Comparison of ENCODE assay signal across 9 cellular contexts in genomic region chr1:1406821-1407100, GRCh38. TPM values are rescaled to one million over a fixed set of nuclear protein-coding genes. Genes with fewer than 3 reads are reported as not detected.
DNase-seq lines count a peak whose midpoint lies in the region; ATAC-seq, FAIRE-seq and TF ChIP-seq lines count a peak whose summit lies in the region.
"Had no signal": no experiment of that assay in that cellular context is flagged by ENCODE, and none has a peak within 500 bp of the region (broad histone marks: within the 10 kb centered on the region; RNA-seq: fewer than 3 reads in every experiment).

No MANE protein-coding gene starts in this region.

- H3K9ac ChIP-seq in HUES48 (ENCODE audit: low read depth, low read length): peak overlapping the region; percentile 90

- peak overlapping the region in 8 of 9 donors; percentile 90 to 97 (median 93) for H3K27ac Mint-ChIP-seq in naive thymus-derived CD4-positive, alpha-beta T cell

- H3K4me1 ChIP-seq in DOHH2 (ENCODE audit: control insufficient read depth, low read length) (peaks cover 24% of the 10 kb centered on the region), HUES48 (ENCODE audit: control insufficient read depth, insufficient read depth, low read length) (peaks cover 26% of the 10 kb centered on the region)
- H3K4me1 ChIP-seq in naive thymus-derived CD4-positive, alpha-beta T cell (ENCODE audit: control insufficient read depth in 2 of 2, insufficient read depth in 2 of 2, low read length in 2 of 2): peaks cover 19 to 20% of the 10 kb centered on the region in 2 donors

- H3K9me3 Mint-ChIP-seq in naive thymus-derived CD4-positive, alpha-beta T cell: peaks cover 0 to 3% (median 0%) of the 10 kb centered on the region in 11 donors

- intact Hi-C loops in naive thymus-derived CD4-positive, alpha-beta T cell (cut with micrococcal nuclease): loop anchor here (1.0 to 10.0 kb wide), 9 partner anchors 7 to 290 kb away; partner anchors contain the start of genes AURKAIP1 (in 2 of the 2), ATAD3A (in 1 of the 2), ATAD3B (in 1 of the 2) and C1orf159 (in 1 of the 2)

- H3K9me3 ChIP-seq in DOHH2 (ENCODE audit: control insufficient read depth, insufficient read depth, low read length) (no peaks in the 10 kb centered on the region), HUES48 (ENCODE audit: control insufficient read depth, insufficient read depth, low read length) (no peaks in the 10 kb centered on the region)
- H3K9me3 ChIP-seq in naive thymus-derived CD4-positive, alpha-beta T cell (ENCODE audit: control insufficient read depth in 2 of 3, low read length in 3 of 3): no peaks in the 10 kb centered on the region

- H3K36me3 Mint-ChIP-seq in naive thymus-derived CD4-positive, alpha-beta T cell: peaks cover 0 to 30% (median 11%) of the 10 kb centered on the region in 5 donors

- DNase-seq in naive thymus-derived CD4-positive, alpha-beta T cell: no peak
- DNase-seq in HTR-8/SVneo (ENCODE audit: insufficient read length, low spot score) (no peak), DMS 273 (lab: John Stamatoyannopoulos, UW; ENCODE audit: unreplicated experiment) (no peak), COLO829 (ENCODE audit: low spot score) (no peak)

- CTCF ChIA-PET in naive thymus-derived CD4-positive, alpha-beta T cell (lab: Charles Lee): no interaction called here

- H3K27me3 ChIP-seq in DOHH2 (ENCODE audit: control insufficient read depth, low read length) (no peaks in the 10 kb centered on the region), HUES48 (ENCODE audit: control insufficient read depth, insufficient read depth, low read length) (no peaks in the 10 kb centered on the region)
- H3K27me3 ChIP-seq in naive thymus-derived CD4-positive, alpha-beta T cell (ENCODE audit: control insufficient read depth in 2 of 2, insufficient read depth in 2 of 2, low read length in 2 of 2): no peaks in the 10 kb centered on the region

- ATAC-seq in naive thymus-derived CD4-positive, alpha-beta T cell: no peak
- no peak for ATAC-seq in GM18873 (IDR thresholded peaks at IDR 0.05; ENCODE audit: low FRiP score, unreplicated experiment)

- H3K27ac ChIP-seq in DOHH2 (ENCODE audit: low read depth, low read length) (peak overlapping the region; percentile 67), HUES48 (ENCODE audit: low read depth, low read length) (peak overlapping the region; percentile 95), cingulate gyrus (ENCODE audit: low read depth, low read length) (peak overlapping the region; percentile 72)
- H3K27ac ChIP-seq in naive thymus-derived CD4-positive, alpha-beta T cell (ENCODE audit: low read depth, low read length): peak overlapping the region; percentile 89

- H3K4me2 ChIP-seq in DOHH2 (ENCODE audit: low read length): peak overlapping the region; percentile 85

- H4K20me1 ChIP-seq in DOHH2 (ENCODE audit: control insufficient read depth, insufficient read depth, low read depth, low read length): peaks cover 9% of the 10 kb centered on the region; the same call in 1 of the 2 replicates

- H3F3A ChIP-seq in DOHH2 (ENCODE audit: control insufficient read depth, insufficient read depth): peaks cover 22% of the 10 kb centered on the region

- FAIRE-seq in HTR-8/SVneo (lab: Jason Lieb, UNC): no peak

- H3K36me3 ChIP-seq in DOHH2 (ENCODE audit: control insufficient read depth, low read length): peaks cover 71% of the 10 kb centered on the region
- H3K36me3 ChIP-seq in HUES48 (ENCODE audit: control insufficient read depth, insufficient read depth, low read length): peaks cover 45% of the 10 kb centered on the region
- peaks cover 8 to 38% (median 12%) of the 10 kb centered on the region in 3 experiments for H3K36me3 ChIP-seq in naive thymus-derived CD4-positive, alpha-beta T cell (ENCODE audit: control insufficient read depth in 2 of 3, insufficient read depth in 3 of 3, low read length in 3 of 3)

- H3K27me3 Mint-ChIP-seq in naive thymus-derived CD4-positive, alpha-beta T cell: peaks cover 0 to 1% (median 0%) of the 10 kb centered on the region in 5 donors

- no peaks in the 10 kb centered on the region for H3K9me2 ChIP-seq in DOHH2 (replicated peaks; ENCODE audit: control insufficient read depth, low read length)

- H3K79me2 ChIP-seq in DOHH2 (ENCODE audit: control insufficient read depth, low read length): peaks cover 74% of the 10 kb centered on the region

- POLR2A ChIA-PET in naive thymus-derived CD4-positive, alpha-beta T cell (lab: Charles Lee): interaction anchor here (0.7 to 5.6 kb wide), 8 partner anchors 12 to 448 kb away, joined by 3 to 80 read pairs (median 8); partner anchors contain the start of genes AURKAIP1, CCNL2, MIB2 and NOC2L

- peaks cover 0 to 61% (median 37%) of the 10 kb centered on the region in 7 donors for H3K4me1 Mint-ChIP-seq in naive thymus-derived CD4-positive, alpha-beta T cell

- peak overlapping the region; percentile 83 to 96 (median 93) for H3K4me3 Mint-ChIP-seq in naive thymus-derived CD4-positive, alpha-beta T cell

- H3K4me3 ChIP-seq in DOHH2 (ENCODE audit: low read length) (peak overlapping the region; percentile 93), HUES48 (ENCODE audit: low read depth, low read length) (peak overlapping the region; percentile 89)
- H3K4me3 ChIP-seq in naive thymus-derived CD4-positive, alpha-beta T cell (ENCODE audit: low read length): peak overlapping the region; percentile 89

- TF ChIP-seq CTCF in DOHH2 (IDR thresholded peaks at IDR 0.05; ENCODE audit: low read depth, low read length, poor library complexity, severe bottlenecking): no peak

RNA-seq across cellular contexts. Expression of gene MRPL20, which starts 0.3 kb away (rescaled TPM):
- total RNA-seq in naive thymus-derived CD4-positive, alpha-beta T cell: 100 to 1,000 TPM in 4 of 5 experiments, 10 to 100 TPM in 1; 91.2 to 135 (median 122) TPM
- 100 to 1,000 TPM; 221 to 239 TPM for polyA plus RNA-seq in naive thymus-derived CD4-positive, alpha-beta T cell

RNA-seq across cellular contexts. Expression of gene CCNL2, which starts 7.6 kb away (rescaled TPM):
- total RNA-seq in naive thymus-derived CD4-positive, alpha-beta T cell: 100 to 1,000 TPM; 130 to 403 (median 278) TPM
- 10 to 100 TPM; 16.3 to 38.3 TPM for polyA plus RNA-seq in naive thymus-derived CD4-positive, alpha-beta T cell

RNA-seq across cellular contexts. Expression of gene ANKRD65, which starts 14.3 kb away (rescaled TPM):
- not detected for total RNA-seq in naive thymus-derived CD4-positive, alpha-beta T cell
- not detected for polyA plus RNA-seq in naive thymus-derived CD4-positive, alpha-beta T cell
- total RNA-seq: LHCN-M2 had no signal

RNA-seq across cellular contexts. Expression of gene VWA1, which starts 28.7 kb away (rescaled TPM):
- total RNA-seq in naive thymus-derived CD4-positive, alpha-beta T cell: 1 to 10 TPM in 1 of 5 experiments, under 1 TPM in 1, not detected in 3; 0.15 to 1.2 TPM
- polyA plus RNA-seq in naive thymus-derived CD4-positive, alpha-beta T cell: not detected

RNA-seq across cellular contexts. Expression of gene AURKAIP1, which starts 31.8 kb away (rescaled TPM):
- 100 to 1,000 TPM in 1 of 5 experiments, 10 to 100 TPM in 4; 53.8 to 107 (median 64.5) TPM for total RNA-seq in naive thymus-derived CD4-positive, alpha-beta T cell
- 100 to 1,000 TPM; 135 to 160 TPM for polyA plus RNA-seq in naive thymus-derived CD4-positive, alpha-beta T cell
